In genomic region chr1:223845810-223846667, GRCh38 we compare ENCODE assay signal across 8 cellular contexts. TPM values are rescaled to one million over a fixed set of nuclear protein-coding genes. Genes with fewer than 3 reads are reported as not detected.
DNase-seq lines count a peak whose midpoint lies in the region; ATAC-seq, FAIRE-seq and TF ChIP-seq lines count a peak whose summit lies in the region.

Gene TP53BP2 (minus strand): TSS chr1:223845947. CDS start chr1:223845680, 267 bp downstream.

- H3K36me3 ChIP-seq in bronchial epithelial cell (ENCODE audit: control insufficient read depth, insufficient read depth, low read length), result no peaks in the 10 kb centered on the region

- POLR2A ChIA-PET in WTC11 (lab: Charles Lee), result interaction anchor here (0.6 to 1.0 kb wide), 2 partner anchors 37 to 337 kb away, joined by 4 to 6 read pairs; partner anchors contain the start of gene DEGS1

- peak within 1 kb of the TSS; percentile 97 for H3K4me3 Mint-ChIP-seq in WTC11
- peak within 1 kb of the TSS; percentile 92 to 97 (median 93) for H3K4me3 Mint-ChIP-seq in immature natural killer cell

- 0 out of 2 replicates have a peak, but pooled peaks cover 2% of the 10 kb centered on the region for H3K27me3 Mint-ChIP-seq in WTC11 (ENCODE audit: low read depth)
- peaks cover 13 to 29% (median 14%) of the 10 kb centered on the region in 3 donors for H3K27me3 Mint-ChIP-seq in immature natural killer cell (ENCODE audit: low read depth in 3 of 3)

- peak; percentile 49 for ATAC-seq in GM18870 (IDR thresholded peaks at IDR 0.05; ENCODE audit: unreplicated experiment)
- ATAC-seq in HG03108 (IDR thresholded peaks at IDR 0.05; ENCODE audit: unreplicated experiment), result peak; percentile 66
- peak; percentile 86 for ATAC-seq in WTC11

- peak within 1 kb of the TSS; percentile 58 for H3K4me3 ChIP-seq in AG09309 (ENCODE audit: control insufficient read depth, low read depth, low read length)
- H3K4me3 ChIP-seq in bronchial epithelial cell (ENCODE audit: low read depth, low read length), result peak within 1 kb of the TSS; percentile 73

- H3K36me3 Mint-ChIP-seq in WTC11 (no peaks in the 10 kb centered on the region), immature natural killer cell (no peaks in the 10 kb centered on the region)

- H3K27ac Mint-ChIP-seq in WTC11 (peak within 1 kb of the TSS; percentile 99), immature natural killer cell (peak within 1 kb of the TSS; percentile 91 to 98 (median 96))

- peak; percentile 39 for DNase-seq in AG09309 (ENCODE audit: low read depth)
- peak; percentile 93 for DNase-seq in NCI-H2196 (lab: John Stamatoyannopoulos, UW; ENCODE audit: unreplicated experiment)
- DNase-seq in WTC11 (ENCODE audit: low spot score), result peak; percentile 86
- DNase-seq in bronchial epithelial cell (ENCODE audit: low read depth), result peak; percentile 77
- peak; percentile 86 to 89 (median 89) for DNase-seq in immature natural killer cell
- peak; percentile 65 to 72 for DNase-seq in stimulated activated CD4-positive, alpha-beta T cell treated with anti-CD3 and anti-CD28 coated beads, Interleukin-12 subunit alpha, Interleukin-12 subunit beta, amount 100 ng/mL, for 24 hours (ENCODE audit: low read depth in 2 of 2)

- H3K4me1 Mint-ChIP-seq in WTC11 (peaks cover 21% of the 10 kb centered on the region), immature natural killer cell (peaks cover 30 to 38% of the 10 kb centered on the region in 2 donors)

- no peak for FAIRE-seq in bronchial epithelial cell (lab: Jason Lieb, UNC)

- TF ChIP-seq CTCF in AG09309 (IDR thresholded peaks at IDR 0.05; ENCODE audit: control insufficient read depth, insufficient read depth, low read depth, low read length, missing control alignments), result peak; percentile 61
- no peak for TF ChIP-seq CTCF in WTC11 (IDR thresholded peaks at IDR 0.05)
- TF ChIP-seq CTCF in bronchial epithelial cell (IDR thresholded peaks at IDR 0.05; ENCODE audit: insufficient read depth, low read length, severe bottlenecking), result peak; percentile 85

- H3K9me3 Mint-ChIP-seq in WTC11 (peaks cover 9% of the 10 kb centered on the region), immature natural killer cell (no peaks in the 10 kb centered on the region)

- CTCF ChIA-PET in WTC11 (lab: Charles Lee), result interaction anchor here (0.6 to 1.7 kb wide), 6 partner anchors 13 to 97 kb away, joined by 3 to 5 read pairs (median 4); no protein-coding TSS in a partner anchor

- H3K27me3 ChIP-seq in bronchial epithelial cell (ENCODE audit: control insufficient read depth, insufficient read depth, low read length), result no peaks in the 10 kb centered on the region

TF ChIP-seq in WTC11, 78 proteins besides CTCF, POLR2A, EP300 and RAD21 (continues in another document):
- TF ChIP-seq ARID4B (CRISPR knock-in tag; IDR thresholded peaks at IDR 0.05; ENCODE audit: borderline replicate concordance) (peak; percentile 58; the same call in 1 of the 2 replicates), KAT7 (CRISPR knock-in tag; IDR thresholded peaks at IDR 0.05; ENCODE audit: borderline replicate concordance) (peak; percentile 17; the same call in 1 of the 2 replicates), CBFB (CRISPR knock-in tag; IDR thresholded peaks at IDR 0.05; ENCODE audit: low read depth) (no peak), ETV6 (CRISPR knock-in tag; IDR thresholded peaks at IDR 0.05) (no peak), CREB1 (CRISPR knock-in tag; IDR thresholded peaks at IDR 0.05) (0 out of 2 replicates have a peak, but pooled peaks have one; percentile 54), HMGXB4 (CRISPR knock-in tag; IDR thresholded peaks at IDR 0.05) (peak; percentile 76), GABPB1 (CRISPR knock-in tag; IDR thresholded peaks at IDR 0.05) (peak; percentile 41; the same call in 1 of the 2 replicates), ATF1 (CRISPR knock-in tag; IDR thresholded peaks at IDR 0.05) (0 out of 2 replicates have a peak, but pooled peaks have one; percentile 4), PRRX2 (CRISPR knock-in tag; IDR thresholded peaks at IDR 0.05) (peak; percentile 28; the same call in 1 of the 2 replicates), ZNF281 (CRISPR knock-in tag; IDR thresholded peaks at IDR 0.05) (0 out of 2 replicates have a peak, but pooled peaks have one; percentile 33), ELF4 (CRISPR knock-in tag; IDR thresholded peaks at IDR 0.05; ENCODE audit: low read depth) (peak; percentile 61; the same call in 1 of the 2 replicates), MAX (CRISPR knock-in tag; IDR thresholded peaks at IDR 0.05) (peak; percentile 34; the same call in 1 of the 2 replicates), RELA (CRISPR knock-in tag; IDR thresholded peaks at IDR 0.05; ENCODE audit: borderline replicate concordance) (no peak), EMX1 (CRISPR knock-in tag; IDR thresholded peaks at IDR 0.05) (no peak), ZNF423 (CRISPR knock-in tag; IDR thresholded peaks at IDR 0.05) (no peak; the same call in 1 of the 2 replicates), CREM (CRISPR knock-in tag; IDR thresholded peaks at IDR 0.05) (peak; percentile 12; the same call in 1 of the 2 replicates), GRHL2 (CRISPR knock-in tag; IDR thresholded peaks at IDR 0.05; ENCODE audit: insufficient replicate concordance, severe bottlenecking) (no peak)

RNA-seq across cellular contexts. Expression of gene TP53BP2, which starts in this region (rescaled TPM):
- total RNA-seq in WTC11 (2021) (39.3 to 42.7 TPM (median 41.4 TPM) in 3 replicates), bronchial epithelial cell (19.8 and 22.6 TPM in 2 replicates)
- 10 to 100 TPM in 1 of 3 donors, 1 to 10 TPM in 2; 3.5 to 16.7 (median 5.2) TPM for polyA plus RNA-seq in immature natural killer cell

Comparison
In these comparisons a context has a peak if more than half of its experiments do, and no peak if none do; other contexts are left out.
1. Peak in every context shown above with its lines: DNase-seq, ATAC-seq and H3K4me3 ChIP-seq.
2. DNase-seq: peak in every context shown above with its lines; median percentile 93 in NCI-H2196; 89 in immature natural killer cell; 86 in WTC11; 77 in bronchial epithelial cell; 68 in stimulated activated CD4-positive, alpha-beta T cell treated with anti-CD3 and anti-CD28 coated beads, Interleukin-12 subunit alpha, Interleukin-12 subunit beta, amount 100 ng/mL, for 24 hours; 39 in AG09309.